Comparison of ENCODE assay signal across 8 cellular contexts in the genomic region with DNA sequence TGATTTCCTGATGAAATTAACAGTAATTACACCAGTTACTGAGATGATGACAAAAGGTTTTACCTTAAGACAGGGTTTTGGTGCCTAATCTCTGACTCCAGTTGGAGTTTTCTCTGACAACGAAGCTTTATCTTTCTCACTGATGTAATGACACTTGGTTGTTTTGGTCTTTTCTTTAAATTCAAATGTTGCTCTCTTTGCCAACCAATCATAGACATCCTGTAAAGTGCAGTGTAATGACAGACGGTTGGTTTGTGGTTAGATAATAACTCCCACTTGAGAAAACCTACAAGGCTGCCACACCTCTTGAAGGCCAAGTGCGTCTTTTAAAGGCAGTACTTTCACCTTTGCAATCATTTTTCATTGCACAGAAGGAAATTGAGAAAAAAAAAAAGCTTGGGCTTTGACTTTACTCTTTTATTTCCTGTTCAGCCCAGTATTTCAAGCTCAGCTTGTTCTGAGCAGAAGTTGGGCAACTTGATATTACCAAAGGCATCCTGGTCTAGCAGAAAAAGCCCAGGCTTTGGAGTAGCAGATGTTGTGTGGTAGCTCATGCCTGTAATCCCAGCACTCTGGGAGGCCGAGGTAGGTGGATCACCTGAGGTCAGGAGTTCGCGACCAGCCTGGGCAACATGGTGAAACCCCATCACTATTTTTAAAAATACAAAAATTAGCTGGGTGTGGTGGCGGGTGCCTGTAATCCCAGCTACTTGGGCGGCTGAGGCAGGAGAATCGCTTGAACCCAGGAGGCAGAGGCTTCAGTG. TPM values are rescaled to one million over a fixed set of nuclear protein-coding genes. Genes with fewer than 3 reads are reported as not detected.
DNase-seq lines count a peak whose midpoint lies in the region; ATAC-seq and TF ChIP-seq lines count a peak whose summit lies in the region.

No MANE protein-coding gene starts in this region.

- no peaks in the 10 kb centered on the region for H3K9me3 Mint-ChIP-seq in nephron progenitor cell

- H3K9me3 ChIP-seq in lung (ENCODE audit: control insufficient read depth in 2 of 2, insufficient read depth in 1 of 2, low read length in 1 of 2) = no peaks in the 10 kb centered on the region

- H3K27ac Mint-ChIP-seq in nephron progenitor cell = no peak overlapping the region

- peak; percentile 57 for ATAC-seq in GM19023 (IDR thresholded peaks at IDR 0.05; ENCODE audit: unreplicated experiment)
- ATAC-seq in HG03521 (IDR thresholded peaks at IDR 0.05; ENCODE audit: unreplicated experiment) = peak; percentile 86
- peak; percentile 50 for ATAC-seq in lung (ENCODE audit: insufficient read depth, low FRiP score)
- no peak for ATAC-seq in HG02840 (IDR thresholded peaks at IDR 0.05; ENCODE audit: low FRiP score, unreplicated experiment)

- peaks cover 22% of the 10 kb centered on the region for H3K36me3 Mint-ChIP-seq in nephron progenitor cell (ENCODE audit: low read depth)

- H3K27me3 ChIP-seq in lung (ENCODE audit: control insufficient read depth, insufficient read depth) = no peaks in the 10 kb centered on the region

- intact Hi-C loops in posterior cingulate gyrus (cut with DNase I) = no loop called here

- 31 to 45% methylated on average over 9 of the region's 9 CpGs for WGBS in lung, 2 donors

- peak overlapping the region in 1 of 2 donors; percentile 67 for H3K27ac ChIP-seq in lung (ENCODE audit: low read depth in 1 of 2, low read length in 1 of 2)

- peaks cover 8% of the 10 kb centered on the region for H3K27me3 Mint-ChIP-seq in nephron progenitor cell (ENCODE audit: low read depth, poor library complexity)

- no peak overlapping the region for H3K4me3 Mint-ChIP-seq in nephron progenitor cell

- H3K4me3 ChIP-seq in lung = no peak overlapping the region

- DNase-seq in OCI-M1 (lab: John Stamatoyannopoulos, UW) (peak; percentile 99), lung (ENCODE audit: low spot score) (peak; percentile 56), nephron progenitor cell (no peak), posterior cingulate gyrus (no peak)
- peak; percentile 36 for DNase-seq in activated gamma-delta T cell treated with anti-CD3 and anti-CD28 coated beads, Interleukin-2, amount 50 U/mL, for 16 hours (ENCODE audit: low read depth)

- H3K36me3 ChIP-seq in lung (ENCODE audit: control insufficient read depth in 2 of 2, insufficient read depth in 2 of 2, low read length in 2 of 2) = peaks cover 2% of the 10 kb centered on the region in 2 donors

- TF ChIP-seq CTCF in lung (IDR thresholded peaks at IDR 0.05; ENCODE audit: control extremely low read depth, extremely low read depth) = no peak
- TF ChIP-seq CTCF in nephron progenitor cell (IDR thresholded peaks at IDR 0.05) = no peak

- H3K4me1 Mint-ChIP-seq in nephron progenitor cell = peaks cover 35% of the 10 kb centered on the region

- peaks cover 3 to 12% of the 10 kb centered on the region in 2 donors for H3K4me1 ChIP-seq in lung (ENCODE audit: control insufficient read depth in 2 of 2, insufficient read depth in 2 of 2, low read length in 2 of 2)

RNA-seq across cellular contexts. Expression of a gene that starts 14.9 kb away (rescaled TPM):
- total RNA-seq in lung = 10 to 100 TPM in 1 of 2 donors, 1 to 10 TPM in 1; 9.8 to 15.4 TPM
- 1 to 10 TPM; 2.9 TPM for polyA plus RNA-seq in lung

RNA-seq across cellular contexts. Expression of a gene that starts 32.4 kb away (rescaled TPM):
- 1 to 10 TPM; 1.1 to 3.2 TPM for total RNA-seq in lung
- polyA plus RNA-seq in lung = 1 to 10 TPM; 3.1 to 3.4 TPM

RNA-seq across cellular contexts. Expression of a gene that starts 42.3 kb away (rescaled TPM):
- total RNA-seq in lung = not detected
- polyA plus RNA-seq in lung = not detected

RNA-seq across cellular contexts. Expression of a gene that starts 43.2 kb away (rescaled TPM):
- 10 to 100 TPM; 19.7 to 32.8 TPM for total RNA-seq in lung
- polyA plus RNA-seq in lung = 100 to 1,000 TPM in 1 of 2 donors, 10 to 100 TPM in 1; 90.4 to 140 TPM

RNA-seq across cellular contexts. Expression of a gene that starts 45.1 kb away (rescaled TPM):
- total RNA-seq in lung = not detected
- under 1 TPM; 0.29 to 0.65 TPM for polyA plus RNA-seq in lung

Comparison
In these comparisons a context has a peak if more than half of its experiments do, and no peak if none do; other contexts are left out.
1. DNase-seq: peak in OCI-M1 (single experiment), activated gamma-delta T cell treated with anti-CD3 and anti-CD28 coated beads, Interleukin-2, amount 50 U/mL, for 16 hours (single experiment) and lung (single experiment); none in nephron progenitor cell (single experiment) and posterior cingulate gyrus (0 of 10).